In genomic region chr22:25202290-25202921, GRCh38 we compare ENCODE assay signal across 9 cellular contexts. TPM values are rescaled to one million over a fixed set of nuclear protein-coding genes. Genes with fewer than 3 reads are reported as not detected.
DNase-seq lines count a peak whose midpoint lies in the region; ATAC-seq, FAIRE-seq and TF ChIP-seq lines count a peak whose summit lies in the region.
"Had no signal": no experiment of that assay in that cellular context is flagged by ENCODE, and none has a peak within 500 bp of the region (broad histone marks: within the 10 kb centered on the region; RNA-seq: fewer than 3 reads in every experiment).

No MANE protein-coding gene starts in this region.

- H3K23ac ChIP-seq in H1 (ENCODE audit: insufficient read length) = no peak overlapping the region

- H2BK5ac ChIP-seq in H1 (ENCODE audit: low read depth, low read length) = no peak overlapping the region

- TF ChIP-seq EP300 in H1 (IDR thresholded peaks at IDR 0.05; ENCODE audit: borderline replicate concordance in 1 of 2, low read depth in 2 of 2, low read length in 2 of 2) = no peak

- no peak overlapping the region for H2BK12ac ChIP-seq in H1 (ENCODE audit: low read depth, low read length)

- H2BK120ac ChIP-seq in H1 (replicated peaks; ENCODE audit: low read depth, low read length) = no peak overlapping the region

- peak; percentile 92 for FAIRE-seq in H1 (lab: Jason Lieb, UNC)

- H3K79me2 ChIP-seq in H1 (ENCODE audit: control insufficient read depth in 1 of 2, insufficient read depth in 2 of 2, low read length in 2 of 2) = no peaks in the 10 kb centered on the region

- intact Hi-C loops in A673 (cut with micrococcal nuclease; ENCODE audit: unreplicated experiment) = loop anchor here (2.0 kb wide), 2 partner anchors 132 to 570 kb away; no protein-coding TSS in a partner anchor

- ATAC-seq in GM18505 (IDR thresholded peaks at IDR 0.05; ENCODE audit: unreplicated experiment) = no peak

- H4K8ac ChIP-seq in H1 (ENCODE audit: extremely low read depth, insufficient read depth, low read length) = no peak overlapping the region

- no peaks in the 10 kb centered on the region for H3K9me3 ChIP-seq in A673 (ENCODE audit: low read depth, low read length, poor library complexity, severe bottlenecking)
- no peaks in the 10 kb centered on the region for H3K9me3 ChIP-seq in H1 (ENCODE audit: insufficient read depth in 2 of 2, low read depth in 1 of 2, low read length in 1 of 2)

- H3K23me2 ChIP-seq in H1 (ENCODE audit: low read depth, low read length) = no peaks in the 10 kb centered on the region; the same call in 1 of the 2 replicates

- H3K27ac Mint-ChIP-seq in activated CD4-positive, alpha-beta memory T cell treated with anti-CD3 and anti-CD28 coated beads, Interleukin-2, amount 10 ng/mL, durations not matched to agents 7 days and 5 days = no peak overlapping the region
- H3K27ac Mint-ChIP-seq in mesothelial cell of epicardium = no peak overlapping the region

- no peak overlapping the region for H3K27ac ChIP-seq in A673 (ENCODE audit: low read depth, low read length, poor library complexity, severe bottlenecking)
- H3K27ac ChIP-seq in H1 (ENCODE audit: low read depth, low read length) = no peak overlapping the region
- H3K27ac ChIP-seq: skin epidermis had no signal

- H3K56ac ChIP-seq in H1 (replicated peaks; ENCODE audit: insufficient read length, low read depth, low read length) = no peak overlapping the region

- H2AFZ ChIP-seq in H1 (ENCODE audit: low read length) = no peak overlapping the region

- H3K18ac ChIP-seq in H1 (ENCODE audit: extremely low read depth, low read length) = no peak overlapping the region

- H3K4me3 ChIP-seq in A673 (ENCODE audit: low read depth, low read length, poor library complexity, severe bottlenecking) = no peak overlapping the region
- H3K4me3 ChIP-seq in H1 (ENCODE audit: extremely low read depth in 1 of 4, insufficient read depth in 2 of 4, low read depth in 3 of 4, low read length in 4 of 4) = no peak overlapping the region
- H3K4me3 ChIP-seq: skin epidermis had no signal

- H3K14ac ChIP-seq in H1 (ENCODE audit: insufficient read length) = no peak overlapping the region

- H3K9ac ChIP-seq in H1 (replicated peaks in 1 of 4; ENCODE audit: extremely low read depth in 1 of 4, low read depth in 3 of 4, low read length in 3 of 4) = no peak overlapping the region

- H3K36me3 ChIP-seq in A673 (ENCODE audit: insufficient read depth, low read length, poor library complexity, severe bottlenecking) (no peaks in the 10 kb centered on the region), H1 (ENCODE audit: control insufficient read depth in 2 of 4, insufficient read depth in 4 of 4, low read length in 3 of 4) (no peaks in the 10 kb centered on the region)

- H3K27me3 ChIP-seq in A673 (replicated peaks; ENCODE audit: insufficient read depth, low read depth, low read length, poor library complexity) (no peaks in the 10 kb centered on the region), H1 (replicated peaks in 1 of 4; ENCODE audit: control insufficient read depth in 3 of 4, extremely low read depth in 1 of 4, insufficient read depth in 3 of 4, low read length in 3 of 4) (no peaks in the 10 kb centered on the region)

- H2BK15ac ChIP-seq in H1 (ENCODE audit: low read length) = no peak overlapping the region

- H3K4me1 ChIP-seq in A673 (ENCODE audit: insufficient read depth, low read length, poor library complexity, severe bottlenecking) = no peaks in the 10 kb centered on the region
- H3K4me1 ChIP-seq in H1 (replicated peaks in 1 of 4; ENCODE audit: control insufficient read depth in 3 of 4, insufficient read depth in 4 of 4, low read length in 3 of 4) = peaks cover 0 to 2% (median 0%) of the 10 kb centered on the region in 4 experiments; a peak in 3 of 7 replicates

- TF ChIP-seq CTCF in A673 (conservative IDR thresholded peaks at IDR 0.05; ENCODE audit: low read depth, low read length) = peak; percentile 90
- peak; percentile 80 for TF ChIP-seq CTCF in GM20000 (IDR thresholded peaks at IDR 0.05; ENCODE audit: extremely low read depth, missing control alignments)
- TF ChIP-seq CTCF in H1 (IDR thresholded peaks at IDR 0.05; ENCODE audit: control extremely low read depth in 1 of 3, insufficient read depth in 1 of 3, low read depth in 1 of 3, low read length in 3 of 3) = peak; percentile 83 to 94 (median 91)
- peak; percentile 80 for TF ChIP-seq CTCF in mesothelial cell of epicardium (IDR thresholded peaks at IDR 0.05; ENCODE audit: unreplicated experiment)

- no peaks in the 10 kb centered on the region for H4K20me1 ChIP-seq in H1 (replicated peaks in 1 of 2; ENCODE audit: control insufficient read depth in 1 of 2, insufficient read depth in 2 of 2, low read length in 2 of 2)

- TF ChIP-seq POLR2A in H1 (IDR thresholded peaks at IDR 0.05; ENCODE audit: control extremely low read depth in 1 of 2, low read depth in 2 of 2, low read length in 2 of 2) = no peak
- TF ChIP-seq POLR2A in GM18505 (IDR thresholded peaks at IDR 0.05; ENCODE audit: borderline replicate concordance, extremely low read depth, insufficient read depth, insufficient read length) = no peak

- H3K79me1 ChIP-seq in H1 (ENCODE audit: low read depth, low read length) = no peaks in the 10 kb centered on the region

- no peak overlapping the region for H3K4me3 Mint-ChIP-seq in activated CD4-positive, alpha-beta memory T cell treated with anti-CD3 and anti-CD28 coated beads, Interleukin-2, amount 10 ng/mL, durations not matched to agents 7 days and 5 days
- H3K4me3 Mint-ChIP-seq in mesothelial cell of epicardium = no peak overlapping the region

- H3K4me2 ChIP-seq in H1 (ENCODE audit: insufficient read depth in 1 of 2, low read depth in 2 of 2, low read length in 2 of 2) = no peak overlapping the region

- H2AK5ac ChIP-seq in H1 (ENCODE audit: low read depth, low read length) = no peak overlapping the region

- POLR2A ChIA-PET in A673 (lab: Charles Lee; ENCODE audit: low non-redundant PET) = no interaction called here
- POLR2A ChIA-PET in activated CD4-positive, alpha-beta memory T cell treated with anti-CD3 and anti-CD28 coated beads, Interleukin-2, amount 10 ng/mL, durations not matched to agents 7 days and 5 days (lab: Charles Lee) = no interaction called here
- POLR2A ChIA-PET in H1 (lab: Charles Lee; ENCODE audit: partially characterized antibody) = interaction anchor here (1.9 kb wide), 1 partner anchor 10 kb away, joined by 4 read pairs; no protein-coding TSS in a partner anchor

- no peaks in the 10 kb centered on the region for H3K27me3 Mint-ChIP-seq in activated CD4-positive, alpha-beta memory T cell treated with anti-CD3 and anti-CD28 coated beads, Interleukin-2, amount 10 ng/mL, durations not matched to agents 7 days and 5 days
- no peaks in the 10 kb centered on the region for H3K27me3 Mint-ChIP-seq in mesothelial cell of epicardium (ENCODE audit: low read depth)

- H3K4ac ChIP-seq in H1 (replicated peaks; ENCODE audit: insufficient read length, low read depth, low read length) = no peak overlapping the region

- H3K36me3 Mint-ChIP-seq in activated CD4-positive, alpha-beta memory T cell treated with anti-CD3 and anti-CD28 coated beads, Interleukin-2, amount 10 ng/mL, durations not matched to agents 7 days and 5 days (ENCODE audit: low read depth) = no peaks in the 10 kb centered on the region
- H3K36me3 Mint-ChIP-seq in mesothelial cell of epicardium = no peaks in the 10 kb centered on the region

- H3K9me3 Mint-ChIP-seq in activated CD4-positive, alpha-beta memory T cell treated with anti-CD3 and anti-CD28 coated beads, Interleukin-2, amount 10 ng/mL, durations not matched to agents 7 days and 5 days = no peaks in the 10 kb centered on the region
- H3K9me3 Mint-ChIP-seq in mesothelial cell of epicardium = no peaks in the 10 kb centered on the region

- CTCF ChIA-PET in A673 (lab: Charles Lee) = interaction anchor here (1.2 kb wide), 1 partner anchor 199 kb away, joined by 3 read pairs; no protein-coding TSS in a partner anchor
- CTCF ChIA-PET in activated CD4-positive, alpha-beta memory T cell treated with anti-CD3 and anti-CD28 coated beads, Interleukin-2, amount 10 ng/mL, durations not matched to agents 7 days and 5 days (lab: Charles Lee) = interaction anchor here (0.6 to 1.9 kb wide), 14 partner anchors 9 to 570 kb away, joined by 3 to 17 read pairs (median 4); no protein-coding TSS in a partner anchor
- CTCF ChIA-PET in H1 (lab: Charles Lee; ENCODE audit: partially characterized antibody) = interaction anchor here (0.6 to 5.7 kb wide), 42 partner anchors 8 to 565 kb away, joined by 3 to 43 read pairs (median 4); no protein-coding TSS in a partner anchor

- H3K4me1 Mint-ChIP-seq in activated CD4-positive, alpha-beta memory T cell treated with anti-CD3 and anti-CD28 coated beads, Interleukin-2, amount 10 ng/mL, durations not matched to agents 7 days and 5 days = peaks cover 2% of the 10 kb centered on the region
- H3K4me1 Mint-ChIP-seq in mesothelial cell of epicardium = no peaks in the 10 kb centered on the region

- no peak overlapping the region for H4K91ac ChIP-seq in H1 (replicated peaks; ENCODE audit: insufficient read length, low read length)

- H2BK20ac ChIP-seq in H1 (ENCODE audit: low read length) = no peak overlapping the region

- TF ChIP-seq RAD21 in H1 (IDR thresholded peaks at IDR 0.05 in 1 of 2, conservative IDR thresholded peaks at IDR 0.05 in 1 of 2; ENCODE audit: low read depth in 2 of 2, low read length in 2 of 2) = peak; percentile 89 to 96

- no peak overlapping the region for H4K5ac ChIP-seq in H1 (ENCODE audit: insufficient read length, low read depth, low read length)

- no TSS peak for BruUV-seq in A673 (replicated peaks; lab: Mats Ljungman, UMichigan)

- DNase-seq in A673 (ENCODE audit: low spot score) = peak; percentile 75
- DNase-seq in GM20000 (ENCODE audit: low spot score) = peak; percentile 78
- peak; percentile 38 to 71 for DNase-seq in NCI-H524 (lab: John Stamatoyannopoulos, UW)
- DNase-seq in activated CD4-positive, alpha-beta memory T cell treated with anti-CD3 and anti-CD28 coated beads, Interleukin-2, amount 10 ng/mL, durations not matched to agents 7 days and 5 days = peak; percentile 58
- DNase-seq in H1 (ENCODE audit: low read depth in 1 of 2, low spot score in 2 of 2) = peak; percentile 54 to 89
- peak in 1 of 2 experiments; percentile 76 for DNase-seq in mesothelial cell of epicardium (ENCODE audit: low spot score in 2 of 2, unreplicated experiment in 2 of 2)
- DNase-seq in stimulated activated CD8-positive, alpha-beta memory T cell treated with anti-CD3 and anti-CD28 coated beads, Interleukin-7, amount 100 ng/mL, for 24 hours (ENCODE audit: low read depth) = peak; percentile 30

- WGBS in H1 (ENCODE audit: extremely low coverage in 1 of 2, insufficient coverage in 1 of 2, insufficient read length in 1 of 2, insufficient replicate concordance in 2 of 2, low coverage in 1 of 2, low lambda C conversion rate in 2 of 2, missing lambda C conversion rate in 1 of 2), 2 experiments = 62% methylated on average over 15 of the region's 15 CpGs; no CpG with 5 or more reads in 1 of the 2 experiments

RNA-seq across cellular contexts. Expression of gene CRYBB3, which starts 2.7 kb away (rescaled TPM):
- 0.37 TPM in 1 of 2 replicates, not detected in the other for total RNA-seq in A673 (2021)
- under 1 TPM in 1 of 2 experiments, not detected in 1; 0.40 TPM for total RNA-seq in activated CD4-positive, alpha-beta memory T cell treated with anti-CD3 and anti-CD28 coated beads, Interleukin-2, amount 10 ng/mL, durations not matched to agents 7 days and 5 days
- total RNA-seq in H1 (2021; fragmentation: NEBNext Ultra II Directional; extraction: Animal tissue kit (Norgen Biotek cat#: 25700)) = 0.58 TPM in 1 of 2 replicates, not detected in the other
- polyA plus RNA-seq in H1 (2011; rRNA removed) = 0.44 and 0.63 TPM in 2 replicates
- polyA plus RNA-seq in H1 (2011; cell fraction: cytosol; rRNA removed) = 0.78 TPM
- 1.3 TPM for polyA plus RNA-seq in H1 (2011; cell fraction: nucleus; rRNA removed)
- polyA plus RNA-seq in H1 (2012, experiment 1 of 2) = 0.20 to 0.31 TPM (median 0.23 TPM) in 3 of 4 replicates, not detected in the other
- not detected for polyA plus RNA-seq in H1 (2012, experiment 2 of 2)
- 0.30 TPM for polyA plus RNA-seq in H1 (2013, experiment 1 of 2)
- 0.15 TPM for polyA plus RNA-seq in H1 (2013, experiment 2 of 2)
- not detected in 2 replicates for polyA minus RNA-seq in H1 (2011; rRNA and poly(A)+ RNA removed)
- not detected for polyA minus RNA-seq in H1 (2011; cell fraction: cytosol; rRNA and poly(A)+ RNA removed)
- polyA minus RNA-seq in H1 (2011; cell fraction: nucleus; rRNA and poly(A)+ RNA removed) = not detected
- total RNA-seq in mesothelial cell of epicardium = 0.27 to 0.54 TPM (median 0.31 TPM) in 3 replicates

RNA-seq across cellular contexts. Expression of gene CRYBB2, which starts 17.0 kb away (rescaled TPM):
- 0.39 TPM in 1 of 2 replicates, not detected in the other for total RNA-seq in A673 (2021)
- total RNA-seq in activated CD4-positive, alpha-beta memory T cell treated with anti-CD3 and anti-CD28 coated beads, Interleukin-2, amount 10 ng/mL, durations not matched to agents 7 days and 5 days = not detected
- not detected in 2 replicates for total RNA-seq in H1 (2021; fragmentation: NEBNext Ultra II Directional; extraction: Animal tissue kit (Norgen Biotek cat#: 25700))
- 0.12 and 0.31 TPM in 2 replicates for polyA plus RNA-seq in H1 (2011; rRNA removed)
- polyA plus RNA-seq in H1 (2011; cell fraction: cytosol; rRNA removed) = 0.16 TPM
- 0.31 TPM for polyA plus RNA-seq in H1 (2011; cell fraction: nucleus; rRNA removed)
- polyA plus RNA-seq in H1 (2012, experiment 1 of 2) = 0.29 to 0.44 TPM in 2 of 4 replicates, not detected in the others
- polyA plus RNA-seq in H1 (2012, experiment 2 of 2) = not detected
- not detected for polyA plus RNA-seq in H1 (2013, experiment 1 of 2)
- polyA plus RNA-seq in H1 (2013, experiment 2 of 2) = not detected
- polyA minus RNA-seq in H1 (2011; rRNA and poly(A)+ RNA removed) = not detected in 2 replicates
- polyA minus RNA-seq in H1 (2011; cell fraction: cytosol; rRNA and poly(A)+ RNA removed) = not detected
- not detected for polyA minus RNA-seq in H1 (2011; cell fraction: nucleus; rRNA and poly(A)+ RNA removed)
- not detected in 3 replicates for total RNA-seq in mesothelial cell of epicardium
